In genomic region chr4:98627883-98628282, GRCh38 we compare ENCODE assay signal across 11 cellular contexts. TPM values are rescaled to one million over a fixed set of nuclear protein-coding genes. Genes with fewer than 3 reads are reported as not detected.
DNase-seq lines count a peak whose midpoint lies in the region; TF ChIP-seq lines count a peak whose summit lies in the region.
"Had no signal": no experiment of that assay in that cellular context is flagged by ENCODE, and none has a peak within 500 bp of the region (broad histone marks: within the 10 kb centered on the region; RNA-seq: fewer than 3 reads in every experiment).

No MANE protein-coding gene starts in this region.

- no peak overlapping the region for H3K4me3 ChIP-seq in fibroblast of villous mesenchyme (ENCODE audit: low read depth, low read length)

- TF ChIP-seq POLR2A in erythroblast (IDR thresholded peaks at IDR 0.05; ENCODE audit: low read length) = no peak

- TF ChIP-seq CTCF in fibroblast of villous mesenchyme (IDR thresholded peaks at IDR 0.05; ENCODE audit: insufficient read depth, low read depth, low read length) = no peak

- DNase-seq in HCEC 1CT = peak; percentile 71
- peak; percentile 88 for DNase-seq in fibroblast of villous mesenchyme (ENCODE audit: low read depth)
- DNase-seq in renal cortical epithelial cell (ENCODE audit: low read depth) = peak; percentile 73
- DNase-seq in RPMI8226 = no peak
- no peak for DNase-seq in stimulated activated CD4-positive, alpha-beta T cell treated with anti-CD3 and anti-CD28 coated beads, Interleukin-2, amount 100 ng/mL, for 48 hours
- no peak for DNase-seq in activated CD4-positive, alpha-beta T cell treated with anti-CD3 and anti-CD28 coated beads for 48 hours
- DNase-seq in erythroblast (lab: John Stamatoyannopoulos, UW) = no peak
- DNase-seq: central memory CD4-positive, alpha-beta T cell; NCI-H1105; stimulated activated CD4-positive, alpha-beta T cell treated with anti-CD3 and anti-CD28 coated beads, Interleukin-4, amount 100 ng/mL, for 4 hours had no signal

- H3K27ac ChIP-seq in angular gyrus (ENCODE audit: low read depth, low read length) = peak overlapping the region; percentile 72

RNA-seq across cellular contexts. Expression of gene TSPAN5, which starts 30.5 kb away (rescaled TPM):
- total RNA-seq in fibroblast of villous mesenchyme (46.1 and 50.5 TPM in 2 replicates), renal cortical epithelial cell (12.2 and 28.4 TPM in 2 replicates)

Comparison
In these comparisons a context has a peak if more than half of its experiments do, and no peak if none do; other contexts are left out.
1. DNase-seq: peak in HCEC 1CT (single experiment), fibroblast of villous mesenchyme (single experiment) and renal cortical epithelial cell (single experiment); none in RPMI8226 (single experiment), stimulated activated CD4-positive, alpha-beta T cell treated with anti-CD3 and anti-CD28 coated beads, Interleukin-2, amount 100 ng/mL, for 48 hours (0 of 2), activated CD4-positive, alpha-beta T cell treated with anti-CD3 and anti-CD28 coated beads for 48 hours (single experiment) and erythroblast (0 of 2).